8 cellular contexts compared by ENCODE assay signal in the genomic region with DNA sequence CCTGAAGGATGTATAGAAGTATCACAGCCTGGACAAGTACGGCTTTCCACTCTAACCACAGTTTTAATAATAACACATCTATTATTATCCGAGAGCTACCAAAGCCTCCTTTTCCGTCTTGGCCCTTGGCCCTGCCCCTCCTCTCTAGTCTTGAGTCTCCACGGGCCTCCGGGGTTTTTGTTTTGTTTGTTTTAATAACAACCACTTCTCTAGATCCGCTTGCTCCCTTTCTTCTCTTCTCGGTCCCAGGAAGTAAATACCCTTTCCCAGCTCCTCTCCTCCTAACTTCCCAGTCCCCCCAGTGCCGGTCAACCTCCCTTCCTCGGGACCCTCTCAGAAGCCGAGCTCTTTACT. TPM values are rescaled to one million over a fixed set of nuclear protein-coding genes. Genes with fewer than 3 reads are reported as not detected.
DNase-seq lines count a peak whose midpoint lies in the region; ATAC-seq and TF ChIP-seq lines count a peak whose summit lies in the region.

No MANE protein-coding gene starts in this region.

- H3K4me1 Mint-ChIP-seq in HFFc6 (ENCODE audit: low read depth) = peaks cover 17% of the 10 kb centered on the region

- no peaks in the 10 kb centered on the region for H4K20me1 ChIP-seq in mammary epithelial cell (ENCODE audit: insufficient read depth, low read length)

- H3K79me2 ChIP-seq in mammary epithelial cell (ENCODE audit: insufficient read depth, low read length) = peaks cover 7% of the 10 kb centered on the region

- peaks cover 3% of the 10 kb centered on the region; the same call in 1 of the 2 replicates for H3K36me3 Mint-ChIP-seq in HFFc6 (ENCODE audit: low read depth)

- TF ChIP-seq POLR2A in right lobe of liver (IDR thresholded peaks at IDR 0.05) = no peak
- no peak for TF ChIP-seq POLR2A in uterus (IDR thresholded peaks at IDR 0.05)

- in situ Hi-C loops in mammary epithelial cell (cut with MboI; ENCODE audit: low sequenced_read_pairs in 2 of 2) = no loop called here

- no peaks in the 10 kb centered on the region for H3K27me3 ChIP-seq in mammary epithelial cell (ENCODE audit: insufficient read depth, low read length)
- no peaks in the 10 kb centered on the region for H3K27me3 ChIP-seq in right lobe of liver
- no peaks in the 10 kb centered on the region for H3K27me3 ChIP-seq in uterus

- H3K27ac ChIP-seq in 22Rv1 (peak overlapping the region; percentile 57), mammary epithelial cell (ENCODE audit: insufficient read depth, low read depth, low read length) (peak overlapping the region; percentile 99), right lobe of liver (peak overlapping the region; percentile 30 to 61 (median 32)), uterus (peak overlapping the region; percentile 92 to 95)

- H3K9me3 ChIP-seq in mammary epithelial cell (replicated peaks; ENCODE audit: insufficient read depth, low read length) (no peaks in the 10 kb centered on the region), right lobe of liver (no peaks in the 10 kb centered on the region), uterus (no peaks in the 10 kb centered on the region)

- CTCF ChIA-PET in mammary epithelial cell (lab: Charles Lee; ENCODE audit: low non-redundant PET) = no interaction called here

- no peak for TF ChIP-seq CTCF in 22Rv1 (IDR thresholded peaks at IDR 0.05)
- TF ChIP-seq CTCF in HFFc6 (IDR thresholded peaks at IDR 0.05) = no peak
- TF ChIP-seq CTCF in mammary epithelial cell (conservative IDR thresholded peaks at IDR 0.05 in 1 of 2, IDR thresholded peaks at IDR 0.05 in 1 of 2; ENCODE audit: extremely low read depth in 1 of 2, insufficient read depth in 1 of 2, low read depth in 1 of 2, low read length in 2 of 2) = no peak
- no peak for TF ChIP-seq CTCF in right lobe of liver (IDR thresholded peaks at IDR 0.05)
- TF ChIP-seq CTCF in uterus (IDR thresholded peaks at IDR 0.05) = no peak

- no TSS peak for BruUV-seq in mammary epithelial cell (replicated peaks; lab: Mats Ljungman, UMichigan)

- H3K9ac ChIP-seq in mammary epithelial cell (ENCODE audit: insufficient read depth, low read length) = peak overlapping the region; percentile 100

- intact Hi-C loops in mammary epithelial cell (cut with micrococcal nuclease) = loop anchor here (2.0 to 5.0 kb wide), 4 partner anchors 34 to 459 kb away; partner anchors contain the start of genes PHIP and SH3BGRL2
- intact Hi-C loops in right lobe of liver (cut with DNase I) = no loop called here
- intact Hi-C loops in uterus (cut with DNase I; ENCODE audit: low total_unique reads) = no loop called here

- no peak for ATAC-seq in right lobe of liver
- ATAC-seq in GM21423 (IDR thresholded peaks at IDR 0.05; ENCODE audit: unreplicated experiment) = no peak

- dilution Hi-C loops in mammary epithelial cell (cut with HindIII; ENCODE audit: low sequenced_read_pairs) = no loop called here

- DNase-seq in HFFc6 (peak; percentile 16), mammary epithelial cell (peak; percentile 41), right lobe of liver (peak in 1 of 3 donors; percentile 25), uterus (peak; percentile 50), NCI-H1436 treated with DMSO at 0.1 percent for 48 hours (lab: John Stamatoyannopoulos, UW) (no peak), middle frontal gyrus (ENCODE audit: extremely low spot score, low spot score) (no peak)

- peak overlapping the region; percentile 98 for H3K4me2 ChIP-seq in mammary epithelial cell (ENCODE audit: insufficient read depth, low read depth, low read length)

- 0% methylated on average over 7 of the region's 10 CpGs for WGBS in mammary epithelial cell (ENCODE audit: low coverage, missing lambda C conversion rate)
- WGBS in right lobe of liver (ENCODE audit: insufficient coverage, low coverage, low lambda C conversion rate, missing lambda C conversion rate) = 3% methylated on average over 10 of the region's 10 CpGs

- H3K36me3 ChIP-seq in mammary epithelial cell (ENCODE audit: insufficient read depth, low read length) = no peaks in the 10 kb centered on the region
- no peaks in the 10 kb centered on the region for H3K36me3 ChIP-seq in right lobe of liver
- no peaks in the 10 kb centered on the region for H3K36me3 ChIP-seq in uterus

- H3K27ac Mint-ChIP-seq in HFFc6 = no peak overlapping the region

- H3K4me1 ChIP-seq in mammary epithelial cell (ENCODE audit: insufficient read depth, low read length) = no peaks in the 10 kb centered on the region
- H3K4me1 ChIP-seq in right lobe of liver = no peaks in the 10 kb centered on the region
- peaks cover 0 to 7% of the 10 kb centered on the region in 2 donors for H3K4me1 ChIP-seq in uterus

- no peaks in the 10 kb centered on the region for H3K9me3 Mint-ChIP-seq in HFFc6

- peaks cover 2% of the 10 kb centered on the region; the same call in 1 of the 2 replicates for H3K27me3 Mint-ChIP-seq in HFFc6 (ENCODE audit: insufficient read depth)

- H3K4me3 ChIP-seq in mammary epithelial cell (replicated peaks in 1 of 3; ENCODE audit: insufficient read depth in 1 of 3, low read depth in 2 of 3, low read length in 3 of 3) (peak overlapping the region; percentile 95 to 98 (median 97)), right lobe of liver (peak overlapping the region; percentile 74 to 78 (median 78)), uterus (peak overlapping the region; percentile 51 to 82)

- peak overlapping the region; percentile 89 for H2AFZ ChIP-seq in mammary epithelial cell (ENCODE audit: low read depth, low read length)

- no peak overlapping the region for H3K4me3 Mint-ChIP-seq in HFFc6

RNA-seq across cellular contexts. Expression of gene LCA5, which starts 0.6 kb away (rescaled TPM):
- total RNA-seq in HFFc6 (2021; fragmentation: NEBNext Ultra II Directional; extraction: Animal tissue kit (Norgen Biotek cat#: 25700)) = 1 to 10 TPM; 2.9 to 3.8 (median 3.3) TPM
- total RNA-seq in mammary epithelial cell (10 to 100 TPM in 1 of 2 donors, 1 to 10 TPM in 1; 4.8 to 20.0 TPM), right lobe of liver (under 1 TPM; 0.26 to 0.74 (median 0.51) TPM), uterus (10 to 100 TPM in 2 of 4 donors, 1 to 10 TPM in 2; 3.6 to 18.0 (median 9.3) TPM)
- 0.63 TPM for polyA plus RNA-seq in mammary epithelial cell
- polyA minus RNA-seq in mammary epithelial cell = not detected

Comparison
In these comparisons a context has a peak if more than half of its experiments do, and no peak if none do; other contexts are left out.
1. H3K27ac ChIP-seq: peak in every context shown above with its lines; median percentile 99 in mammary epithelial cell; 94 in uterus; 57 in 22Rv1; 32 in right lobe of liver.
2. DNase-seq: peak in HFFc6 (single experiment), mammary epithelial cell (single experiment) and uterus (2 of 2); none in NCI-H1436 treated with DMSO at 0.1 percent for 48 hours (single experiment) and middle frontal gyrus (single experiment).
3. Peak in every context shown above with its lines, with median percentiles within 50 percentile points of each other: H3K4me3 ChIP-seq.